Comparison of ENCODE assay signal across 33 cellular contexts in genomic region chrX:76802698-76803097, GRCh38.
DNase-seq lines count a peak whose midpoint lies in the region; ATAC-seq and TF ChIP-seq lines count a peak whose summit lies in the region.
"Had no signal": no experiment of that assay in that cellular context is flagged by ENCODE, and none has a peak within 500 bp of the region (broad histone marks: within the 10 kb centered on the region; RNA-seq: fewer than 3 reads in every experiment).

No MANE protein-coding gene starts in this region.

- H3K4me3 ChIP-seq in breast epithelium = no peak overlapping the region
- no peak overlapping the region for H3K4me3 ChIP-seq in RWPE2 (ENCODE audit: severe bottlenecking)
- H3K4me3 ChIP-seq in epithelial cell of esophagus (ENCODE audit: low read length) = no peak overlapping the region
- H3K4me3 ChIP-seq: esophagus squamous epithelium, hepatocyte, K562, lower lobe of right lung, mucosa of descending colon, Peyer's patch, upper lobe of left lung had no signal

- H3K9me3 ChIP-seq in breast epithelium (peaks cover 4 to 10% of the 10 kb centered on the region in 2 donors), RWPE2 (ENCODE audit: severe bottlenecking) (no peaks in the 10 kb centered on the region)
- H3K9me3 ChIP-seq: esophagus squamous epithelium, lower lobe of right lung, mucosa of descending colon, Peyer's patch, upper lobe of left lung had no signal

- DNase-seq in MCF 10A (ENCODE audit: unreplicated experiment) (peak; percentile 87), breast epithelium (ENCODE audit: low spot score in 2 of 2) (no peak), RWPE2 (ENCODE audit: low spot score) (no peak), epithelial cell of esophagus (ENCODE audit: low read depth) (peak; percentile 70), type B pancreatic cell (ENCODE audit: extremely low spot score, unreplicated experiment) (no peak), mesothelial cell of epicardium (ENCODE audit: low spot score in 2 of 2, unreplicated experiment in 2 of 2) (no peak), UCSD-AML1 (lab: John Stamatoyannopoulos, UW; ENCODE audit: unreplicated experiment) (no peak)
- DNase-seq: 8988T; activated CD4-positive, alpha-beta T cell treated with anti-CD3 and anti-CD28 coated beads, Interleukin-2, amount 10 ng/mL, durations not matched to agents 7 days and 5 days; activated gamma-delta T cell; activated naive CD8-positive, alpha-beta T cell treated with anti-CD3 and anti-CD28 coated beads, Interleukin-2, amount 10 ng/mL, durations not matched to agents 7 days and 5 days; activated T-cell treated with anti-CD3 and anti-CD28 coated beads, Interleukin-2, amount 50 U/mL, for 4 hours; Calu3; CD4-positive, CD25-positive, alpha-beta regulatory T cell; DMS79; esophagus squamous epithelium; GDM1; lower lobe of right lung; mucosa of descending colon; natural killer cell; NCI-H1417 treated with DMSO at 0.1 percent for 48 hours; NCI-H774; occipital lobe; Peyer's patch; substantia nigra; upper lobe of left lung had no signal

- CTCF ChIA-PET in MCF 10A (lab: Yijun Ruan, JAX) = interaction anchor here (0.6 kb wide), 1 partner anchor 605 kb away, joined by 5 read pairs; no protein-coding TSS in a partner anchor

- POLR2A ChIA-PET in MCF 10A (lab: Yijun Ruan, JAX) = no interaction called here

- TF ChIP-seq CTCF in MCF 10A (IDR thresholded peaks at IDR 0.05; ENCODE audit: unreplicated experiment) (no peak), breast epithelium (IDR thresholded peaks at IDR 0.05) (no peak), RWPE2 (IDR thresholded peaks at IDR 0.05; ENCODE audit: poor library complexity, severe bottlenecking) (no peak), epithelial cell of esophagus (IDR thresholded peaks at IDR 0.05; ENCODE audit: insufficient read depth, low read depth, low read length, missing control alignments) (no peak), type B pancreatic cell (conservative IDR thresholded peaks at IDR 0.05) (no peak), mesothelial cell of epicardium (IDR thresholded peaks at IDR 0.05; ENCODE audit: unreplicated experiment) (no peak)

- H3K27ac ChIP-seq in breast epithelium (no peak overlapping the region), RWPE2 (ENCODE audit: poor library complexity, severe bottlenecking) (no peak overlapping the region)
- H3K27ac ChIP-seq: esophagus squamous epithelium, hepatocyte, lower lobe of right lung, Peyer's patch, upper lobe of left lung had no signal

- H3K4me3 Mint-ChIP-seq in MCF 10A (ENCODE audit: unreplicated experiment) (no peak overlapping the region), type B pancreatic cell (no peak overlapping the region), mesothelial cell of epicardium (no peak overlapping the region)
- H3K4me3 Mint-ChIP-seq: activated CD4-positive, alpha-beta T cell treated with anti-CD3 and anti-CD28 coated beads, Interleukin-2, amount 10 ng/mL, durations not matched to agents 7 days and 5 days; activated naive CD8-positive, alpha-beta T cell treated with anti-CD3 and anti-CD28 coated beads, Interleukin-2, amount 10 ng/mL, durations not matched to agents 7 days and 5 days; activated T-cell treated with anti-CD3 and anti-CD28 coated beads, Interleukin-2, amount 50 U/mL, for 4 hours; CD4-positive, CD25-positive, alpha-beta regulatory T cell; central memory CD8-positive, alpha-beta T cell; dendritic cell treated with granulocyte-macrophage colony-stimulating factor and Interleukin-4, amounts not matched to agents 40 ng/mL and 50 ng/mL, for 4 days; natural killer cell; stimulated activated memory B cell treated with anti-CD40 and anti-IgM and Interleukin-4, amounts not matched to agents 10 μg/mL and 1 μg/mL and 100 μg/mL, for 72 hours; WTC11 had no signal

- no TSS peak for BruUV-seq in MCF 10A (replicated peaks; lab: Mats Ljungman, UMichigan)

- no peaks in the 10 kb centered on the region for H3K4me1 Mint-ChIP-seq in MCF 10A (ENCODE audit: insufficient read depth, unreplicated experiment)
- no peaks in the 10 kb centered on the region for H3K4me1 Mint-ChIP-seq in type B pancreatic cell (ENCODE audit: unreplicated experiment)
- H3K4me1 Mint-ChIP-seq in mesothelial cell of epicardium = no peaks in the 10 kb centered on the region
- H3K4me1 Mint-ChIP-seq: activated CD4-positive, alpha-beta T cell treated with anti-CD3 and anti-CD28 coated beads, Interleukin-2, amount 10 ng/mL, durations not matched to agents 7 days and 5 days; activated naive CD8-positive, alpha-beta T cell treated with anti-CD3 and anti-CD28 coated beads, Interleukin-2, amount 10 ng/mL, durations not matched to agents 7 days and 5 days; CD4-positive, CD25-positive, alpha-beta regulatory T cell; central memory CD8-positive, alpha-beta T cell; natural killer cell; stimulated activated memory B cell treated with anti-CD40 and anti-IgM and Interleukin-4, amounts not matched to agents 10 μg/mL and 1 μg/mL and 100 μg/mL, for 72 hours; WTC11 had no signal

- no peaks in the 10 kb centered on the region for H3K36me3 Mint-ChIP-seq in MCF 10A (ENCODE audit: insufficient read depth, unreplicated experiment)
- H3K36me3 Mint-ChIP-seq in type B pancreatic cell = no peaks in the 10 kb centered on the region
- no peaks in the 10 kb centered on the region for H3K36me3 Mint-ChIP-seq in mesothelial cell of epicardium
- H3K36me3 Mint-ChIP-seq: activated naive CD8-positive, alpha-beta T cell treated with anti-CD3 and anti-CD28 coated beads, Interleukin-2, amount 10 ng/mL, durations not matched to agents 7 days and 5 days; CD4-positive, CD25-positive, alpha-beta regulatory T cell; natural killer cell; stimulated activated memory B cell treated with anti-CD40 and anti-IgM and Interleukin-4, amounts not matched to agents 10 μg/mL and 1 μg/mL and 100 μg/mL, for 72 hours; WTC11 had no signal

- H3K27me3 ChIP-seq in breast epithelium = peaks cover 0 to 29% of the 10 kb centered on the region in 2 donors
- no peaks in the 10 kb centered on the region for H3K27me3 ChIP-seq in RWPE2 (ENCODE audit: insufficient read depth, poor library complexity, severe bottlenecking)
- H3K27me3 ChIP-seq: esophagus squamous epithelium, hepatocyte, Peyer's patch, upper lobe of left lung had no signal

- H3K9me3 Mint-ChIP-seq in MCF 10A (ENCODE audit: unreplicated experiment) = peaks cover 27% of the 10 kb centered on the region
- H3K9me3 Mint-ChIP-seq in type B pancreatic cell = no peaks in the 10 kb centered on the region
- peaks cover 66% of the 10 kb centered on the region for H3K9me3 Mint-ChIP-seq in mesothelial cell of epicardium
- H3K9me3 Mint-ChIP-seq: activated CD4-positive, alpha-beta T cell treated with anti-CD3 and anti-CD28 coated beads, Interleukin-2, amount 10 ng/mL, durations not matched to agents 7 days and 5 days; activated naive CD8-positive, alpha-beta T cell treated with anti-CD3 and anti-CD28 coated beads, Interleukin-2, amount 10 ng/mL, durations not matched to agents 7 days and 5 days; activated T-cell treated with anti-CD3 and anti-CD28 coated beads, Interleukin-2, amount 50 U/mL, for 4 hours; central memory CD8-positive, alpha-beta T cell; stimulated activated memory B cell treated with anti-CD40 and anti-IgM and Interleukin-4, amounts not matched to agents 10 μg/mL and 1 μg/mL and 100 μg/mL, for 72 hours had no signal

- H3K36me3 ChIP-seq in breast epithelium (no peaks in the 10 kb centered on the region), RWPE2 (ENCODE audit: low read depth) (no peaks in the 10 kb centered on the region)
- H3K36me3 ChIP-seq: esophagus squamous epithelium, lower lobe of right lung, Peyer's patch, upper lobe of left lung had no signal

- H3K27ac Mint-ChIP-seq in MCF 10A (ENCODE audit: low read depth, unreplicated experiment) = no peak overlapping the region
- H3K27ac Mint-ChIP-seq in type B pancreatic cell = no peak overlapping the region
- H3K27ac Mint-ChIP-seq in mesothelial cell of epicardium = no peak overlapping the region
- H3K27ac Mint-ChIP-seq: activated CD4-positive, alpha-beta T cell treated with anti-CD3 and anti-CD28 coated beads, Interleukin-2, amount 10 ng/mL, durations not matched to agents 7 days and 5 days; activated naive CD8-positive, alpha-beta T cell treated with anti-CD3 and anti-CD28 coated beads, Interleukin-2, amount 10 ng/mL, durations not matched to agents 7 days and 5 days; CD4-positive, CD25-positive, alpha-beta regulatory T cell; dendritic cell treated with granulocyte-macrophage colony-stimulating factor and Interleukin-4, amounts not matched to agents 40 ng/mL and 50 ng/mL, for 4 days; natural killer cell; stimulated activated memory B cell treated with anti-CD40 and anti-IgM and Interleukin-4, amounts not matched to agents 10 μg/mL and 1 μg/mL and 100 μg/mL, for 72 hours; WTC11 had no signal

- no peaks in the 10 kb centered on the region for H3K4me1 ChIP-seq in breast epithelium
- H3K4me1 ChIP-seq in RWPE2 (ENCODE audit: insufficient read depth, poor library complexity, severe bottlenecking) = no peaks in the 10 kb centered on the region
- H3K4me1 ChIP-seq: esophagus squamous epithelium, lower lobe of right lung, Peyer's patch, upper lobe of left lung had no signal

- no peaks in the 10 kb centered on the region for H3K27me3 Mint-ChIP-seq in MCF 10A (ENCODE audit: insufficient read depth, unreplicated experiment)
- H3K27me3 Mint-ChIP-seq in type B pancreatic cell = no peaks in the 10 kb centered on the region
- H3K27me3 Mint-ChIP-seq in mesothelial cell of epicardium (ENCODE audit: low read depth) = no peaks in the 10 kb centered on the region
- H3K27me3 Mint-ChIP-seq: activated CD4-positive, alpha-beta T cell treated with anti-CD3 and anti-CD28 coated beads, Interleukin-2, amount 10 ng/mL, durations not matched to agents 7 days and 5 days; activated naive CD8-positive, alpha-beta T cell treated with anti-CD3 and anti-CD28 coated beads, Interleukin-2, amount 10 ng/mL, durations not matched to agents 7 days and 5 days; CD4-positive, CD25-positive, alpha-beta regulatory T cell; central memory CD8-positive, alpha-beta T cell; dendritic cell treated with granulocyte-macrophage colony-stimulating factor and Interleukin-4, amounts not matched to agents 40 ng/mL and 50 ng/mL, for 4 days; stimulated activated memory B cell treated with anti-CD40 and anti-IgM and Interleukin-4, amounts not matched to agents 10 μg/mL and 1 μg/mL and 100 μg/mL, for 72 hours had no signal

- TF ChIP-seq POLR2A in breast epithelium (IDR thresholded peaks at IDR 0.05) = no peak

- intact Hi-C loops in MCF 10A (cut with micrococcal nuclease) (no loop called here), breast epithelium (cut with DNase I; ENCODE audit: low total_unique reads) (no loop called here)

- ATAC-seq in RWPE2 (ENCODE audit: low read depth) (peak; percentile 70), GM21825 (IDR thresholded peaks at IDR 0.05; ENCODE audit: unreplicated experiment) (no peak)
- ATAC-seq: activated T-cell treated with anti-CD3 and anti-CD28 coated beads, Interleukin-2, amount 50 U/mL, for 4 hours; K562; lower lobe of right lung; mucosa of descending colon; natural killer cell; stimulated activated memory B cell treated with anti-CD40 and anti-IgM and Interleukin-4, amounts not matched to agents 10 μg/mL and 1 μg/mL and 100 μg/mL, for 72 hours; WTC11 had no signal

Comparison
In these comparisons a context has a peak if more than half of its experiments do, and no peak if none do; other contexts are left out.
1. DNase-seq: peak in MCF 10A (single experiment) and epithelial cell of esophagus (single experiment); none in breast epithelium (0 of 2), RWPE2 (single experiment), type B pancreatic cell (single experiment), mesothelial cell of epicardium (0 of 2) and UCSD-AML1 (single experiment).